1 cellular context compared by ENCODE assay signal in genomic region chrX:133495464-133496391, GRCh38.
TF ChIP-seq lines count a peak whose summit lies in the region.

No MANE protein-coding gene starts in this region.

TF ChIP-seq in SK-N-SH, 30 proteins besides CTCF, POLR2A, EP300 and RAD21 (continued from another document):
- no peak for TF ChIP-seq ZBTB33 (IDR thresholded peaks at IDR 0.05; ENCODE audit: borderline replicate concordance, low read depth)
- no peak for TF ChIP-seq SMC3 (IDR thresholded peaks at IDR 0.05; ENCODE audit: low read depth, low read length)
